In the genomic region with DNA sequence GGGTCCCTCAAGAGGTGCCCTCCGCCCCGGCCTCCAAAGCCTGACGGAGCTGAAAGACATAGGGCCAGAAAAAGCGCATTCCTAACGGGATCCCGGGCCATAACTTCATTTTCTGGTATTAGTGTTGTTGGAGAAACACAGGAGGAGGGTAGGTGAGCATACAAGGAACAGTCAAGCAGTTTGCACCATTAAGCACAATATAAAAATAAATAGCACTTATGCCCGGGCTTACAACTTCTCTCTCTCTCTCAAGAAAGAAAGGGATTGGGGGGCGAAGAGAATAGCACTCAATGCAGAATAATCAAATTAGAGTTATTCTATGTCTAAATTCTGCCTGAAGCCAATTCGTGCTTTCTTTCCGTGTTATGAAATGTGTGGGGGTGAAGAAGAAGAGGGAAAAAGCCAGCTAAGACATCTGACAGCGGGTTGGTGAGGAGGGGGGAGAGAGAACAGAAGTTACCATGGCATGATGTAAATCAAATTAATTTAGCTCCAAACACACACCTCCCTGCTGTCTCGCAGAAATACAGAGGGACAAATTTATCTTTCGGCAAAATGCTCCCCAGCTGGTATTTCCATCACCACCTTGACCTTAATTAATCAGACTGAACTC, we compare ENCODE assay signal across 9 cellular contexts.
DNase-seq lines count a peak whose midpoint lies in the region; ATAC-seq lines count a peak whose summit lies in the region.
"Had no signal": no experiment of that assay in that cellular context is flagged by ENCODE, and none has a peak within 500 bp of the region (broad histone marks: within the 10 kb centered on the region; RNA-seq: fewer than 3 reads in every experiment).

No MANE protein-coding gene starts in this region.

- peaks cover 3 to 4% of the 10 kb centered on the region in 2 donors for H3K9me3 Mint-ChIP-seq in stimulated activated naive B cell treated with anti-CD40 and anti-IgM and Interleukin-4, amounts not matched to agents 10 μg/mL and 1 μg/mL and 100 μg/mL, for 72 hours

- peaks cover 15% of the 10 kb centered on the region for H3K4me1 ChIP-seq in HAP-1

- H3K27ac ChIP-seq in angular gyrus (ENCODE audit: low read depth, low read length) (peak overlapping the region; percentile 86), layer of hippocampus (ENCODE audit: low read depth, low read length) (peak overlapping the region; percentile 72)

- no peak overlapping the region for H3K4me3 ChIP-seq in HAP-1

- no peaks in the 10 kb centered on the region for H3K9me3 ChIP-seq in HAP-1

- H3K4me1 Mint-ChIP-seq in stimulated activated naive B cell treated with anti-CD40 and anti-IgM and Interleukin-4, amounts not matched to agents 10 μg/mL and 1 μg/mL and 100 μg/mL, for 72 hours: peaks cover 10 to 15% of the 10 kb centered on the region in 2 donors

- H3K27me3 ChIP-seq in layer of hippocampus (ENCODE audit: control insufficient read depth, insufficient read depth, low read length) (peaks cover 2% of the 10 kb centered on the region), HAP-1 (ENCODE audit: low read depth) (no peaks in the 10 kb centered on the region)

- in situ Hi-C loops in HAP-1 (cut with MboI; ENCODE audit: low sequenced_read_pairs): no loop called here

- ATAC-seq in stimulated activated naive B cell treated with anti-CD40 and anti-IgM and Interleukin-4, amounts not matched to agents 10 μg/mL and 1 μg/mL and 100 μg/mL, for 72 hours (replicated peaks): no peak

- H3K27ac Mint-ChIP-seq in stimulated activated naive B cell treated with anti-CD40 and anti-IgM and Interleukin-4, amounts not matched to agents 10 μg/mL and 1 μg/mL and 100 μg/mL, for 72 hours: no peak overlapping the region

- peaks cover 39 to 42% of the 10 kb centered on the region in 2 donors for H3K27me3 Mint-ChIP-seq in stimulated activated naive B cell treated with anti-CD40 and anti-IgM and Interleukin-4, amounts not matched to agents 10 μg/mL and 1 μg/mL and 100 μg/mL, for 72 hours

- no peaks in the 10 kb centered on the region for H3K36me3 ChIP-seq in HAP-1 (replicated peaks)

- peaks cover 2 to 8% of the 10 kb centered on the region in 2 donors for H3K36me3 Mint-ChIP-seq in stimulated activated naive B cell treated with anti-CD40 and anti-IgM and Interleukin-4, amounts not matched to agents 10 μg/mL and 1 μg/mL and 100 μg/mL, for 72 hours

- DNase-seq in DMS53 (lab: John Stamatoyannopoulos, UW): peak; percentile 28
- no peak for DNase-seq in DMS53 treated with DMSO at 0.1 percent for 48 hours (lab: John Stamatoyannopoulos, UW; ENCODE audit: unreplicated experiment)
- DNase-seq in stimulated activated naive B cell treated with anti-CD40 and anti-IgM and Interleukin-4, amounts not matched to agents 10 μg/mL and 1 μg/mL and 100 μg/mL, for 72 hours: no peak
- no peak for DNase-seq in stimulated activated CD4-positive, alpha-beta T cell treated with anti-CD3 and anti-CD28 coated beads, Interleukin-4, amount 100 ng/mL, for 4 hours
- DNase-seq in HAP-1 (ENCODE audit: low spot score in 2 of 2): no peak
- DNase-seq in NCI-H187 (lab: John Stamatoyannopoulos, UW): no peak
- DNase-seq: KG1 had no signal

- peak overlapping the region; percentile 55 to 69 for H3K4me3 Mint-ChIP-seq in stimulated activated naive B cell treated with anti-CD40 and anti-IgM and Interleukin-4, amounts not matched to agents 10 μg/mL and 1 μg/mL and 100 μg/mL, for 72 hours
